In the genomic region with DNA sequence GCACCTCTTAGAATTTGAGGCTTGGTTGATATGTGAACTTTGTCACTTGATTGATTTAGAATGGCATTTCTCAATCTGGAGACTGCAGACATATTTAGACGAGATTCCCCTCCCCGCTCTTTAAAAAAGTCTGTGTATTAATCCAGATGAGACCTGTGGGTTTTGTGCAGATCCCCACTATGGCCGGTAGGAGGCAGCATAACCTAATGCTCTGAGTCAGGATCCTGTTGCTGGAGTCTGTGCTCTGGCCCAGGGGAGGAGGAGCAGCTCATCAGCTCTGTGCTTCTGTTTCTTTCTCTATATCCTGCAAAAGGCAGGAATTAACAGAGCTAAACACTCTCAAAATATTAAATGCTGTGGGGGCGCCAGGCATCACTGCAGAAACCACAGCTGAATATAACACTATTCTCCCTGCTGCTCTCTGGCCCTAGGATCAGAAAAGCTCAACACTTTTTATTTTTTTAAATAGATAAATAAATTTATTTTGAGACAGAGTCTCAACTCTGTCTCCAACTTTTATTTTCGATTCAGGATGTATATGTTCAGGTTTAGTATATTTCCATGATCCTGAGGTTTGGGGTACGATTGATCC, we compare ENCODE assay signal across 8 cellular contexts. TPM values are rescaled to one million over a fixed set of nuclear protein-coding genes. Genes with fewer than 3 reads are reported as not detected.
A peak's percentile ranks its signal among the peaks of the same experiment; 100 is the strongest.
DNase-seq lines count a peak whose midpoint lies in the region; ATAC-seq and TF ChIP-seq lines count a peak whose summit lies in the region.

No MANE protein-coding gene starts in this region.

- peak; percentile 96 for TF ChIP-seq CTCF in GM20000 (IDR thresholded peaks at IDR 0.05; ENCODE audit: extremely low read depth, missing control alignments)
- peak; percentile 99 for TF ChIP-seq CTCF in KMS-11 (conservative IDR thresholded peaks at IDR 0.05; ENCODE audit: low read depth, low read length)
- peak; percentile 84 for TF ChIP-seq CTCF in PC-9 (conservative IDR thresholded peaks at IDR 0.05)
- TF ChIP-seq CTCF in upper lobe of left lung (IDR thresholded peaks at IDR 0.05) = peak; percentile 71 to 90 (median 83)

- no peaks in the 10 kb centered on the region for H3K4me1 Mint-ChIP-seq in activated T-cell treated with anti-CD3 and anti-CD28 coated beads, Interleukin-2, amount 50 U/mL, for 4 hours (ENCODE audit: low read depth)

- no peak for TF ChIP-seq POLR2A in upper lobe of left lung (IDR thresholded peaks at IDR 0.05)

- H3K27ac ChIP-seq in KMS-11 = no peak overlapping the region
- no peak overlapping the region for H3K27ac ChIP-seq in PC-9
- H3K27ac ChIP-seq in upper lobe of left lung = no peak overlapping the region

- H3K9ac ChIP-seq in KMS-11 = no peak overlapping the region

- DNase-seq in COR-L47 (lab: John Stamatoyannopoulos, UW) = peak; percentile 53
- peak; percentile 91 for DNase-seq in GM20000 (ENCODE audit: low spot score)
- peak; percentile 41 to 66 for DNase-seq in PC-9
- peak; percentile 52 for DNase-seq in activated T-cell treated with anti-CD3 and anti-CD28 coated beads, Interleukin-2, amount 50 U/mL, for 4 hours
- peak; percentile 90 for DNase-seq in fibroblast of peridontal ligament (ENCODE audit: extremely low read depth)
- peak in 1 of 2 donors; percentile 75 for DNase-seq in upper lobe of left lung

- no peaks in the 10 kb centered on the region for H3K9me2 ChIP-seq in PC-9 (ENCODE audit: insufficient read depth)

- no peaks in the 10 kb centered on the region for H3F3A ChIP-seq in PC-9 (ENCODE audit: insufficient read depth, low read depth)

- H3K9me3 ChIP-seq in PC-9 (ENCODE audit: insufficient read depth, low read depth) (no peaks in the 10 kb centered on the region), neuron (ENCODE audit: low read length) (no peaks in the 10 kb centered on the region), upper lobe of left lung (no peaks in the 10 kb centered on the region)

- H3K79me2 ChIP-seq in KMS-11 (ENCODE audit: insufficient read depth, low read depth) = no peaks in the 10 kb centered on the region
- no peaks in the 10 kb centered on the region for H3K79me2 ChIP-seq in PC-9 (ENCODE audit: low read depth)

- no peaks in the 10 kb centered on the region for H3K27me3 ChIP-seq in KMS-11 (ENCODE audit: insufficient read depth, low read depth)
- H3K27me3 ChIP-seq in PC-9 (ENCODE audit: insufficient read depth, low read depth) = no peaks in the 10 kb centered on the region
- no peaks in the 10 kb centered on the region for H3K27me3 ChIP-seq in neuron (ENCODE audit: insufficient read depth, low read length)
- no peaks in the 10 kb centered on the region for H3K27me3 ChIP-seq in upper lobe of left lung

- H3K36me3 ChIP-seq in KMS-11 (ENCODE audit: insufficient read depth) = no peaks in the 10 kb centered on the region
- H3K36me3 ChIP-seq in PC-9 (ENCODE audit: low read depth) = no peaks in the 10 kb centered on the region
- no peaks in the 10 kb centered on the region for H3K36me3 ChIP-seq in neuron (ENCODE audit: insufficient read depth, low read length)
- H3K36me3 ChIP-seq in upper lobe of left lung = no peaks in the 10 kb centered on the region

- H3K4me1 ChIP-seq in KMS-11 (ENCODE audit: low read depth, poor library complexity, severe bottlenecking) (peaks cover 6% of the 10 kb centered on the region), PC-9 (replicated peaks; ENCODE audit: insufficient read depth) (no peaks in the 10 kb centered on the region), neuron (ENCODE audit: insufficient read depth, low read length) (peaks cover 3% of the 10 kb centered on the region), upper lobe of left lung (peaks cover 0 to 6% (median 0%) of the 10 kb centered on the region in 4 donors)

- peaks cover 3% of the 10 kb centered on the region for H3K27me3 Mint-ChIP-seq in activated T-cell treated with anti-CD3 and anti-CD28 coated beads, Interleukin-2, amount 50 U/mL, for 4 hours (ENCODE audit: low read depth)

- H3K4me3 Mint-ChIP-seq in activated T-cell treated with anti-CD3 and anti-CD28 coated beads, Interleukin-2, amount 50 U/mL, for 4 hours = no peak overlapping the region

- TF ChIP-seq EP300 in upper lobe of left lung (IDR thresholded peaks at IDR 0.05) = no peak

- no peaks in the 10 kb centered on the region for H3K9me3 Mint-ChIP-seq in activated T-cell treated with anti-CD3 and anti-CD28 coated beads, Interleukin-2, amount 50 U/mL, for 4 hours

- no peaks in the 10 kb centered on the region for H4K20me1 ChIP-seq in KMS-11 (ENCODE audit: insufficient read depth)
- no peaks in the 10 kb centered on the region for H4K20me1 ChIP-seq in PC-9 (ENCODE audit: insufficient read depth)

- ATAC-seq in activated T-cell treated with anti-CD3 and anti-CD28 coated beads, Interleukin-2, amount 50 U/mL, for 4 hours = peak; percentile 99
- ATAC-seq in upper lobe of left lung (ENCODE audit: low FRiP score in 2 of 2) = peak; percentile 93 to 95

- H3K36me3 Mint-ChIP-seq in activated T-cell treated with anti-CD3 and anti-CD28 coated beads, Interleukin-2, amount 50 U/mL, for 4 hours (ENCODE audit: insufficient read depth) = no peaks in the 10 kb centered on the region

- BruUV-seq in PC-9 (replicated peaks; lab: Mats Ljungman, UMichigan) = no TSS peak

- H3K4me2 ChIP-seq in KMS-11 (no peak overlapping the region), PC-9 (no peak overlapping the region)

- intact Hi-C loops in PC-9 (cut with micrococcal nuclease; ENCODE audit: unreplicated experiment) = loop anchor here (1.0 to 2.0 kb wide), 5 partner anchors 68 to 406 kb away; a partner anchor contains a TSS

- POLR2A ChIA-PET in PC-9 (lab: Charles Lee; ENCODE audit: unreplicated experiment) = interaction anchor here (0.6 kb wide), 2 partner anchors 166 to 270 kb away, joined by 4 to 20 read pairs; no protein-coding TSS in a partner anchor

- H2AFZ ChIP-seq in KMS-11 (ENCODE audit: low read depth) = peak overlapping the region; percentile 41; the same call in 1 of the 2 replicates
- H2AFZ ChIP-seq in PC-9 = no peak overlapping the region
- peak overlapping the region; percentile 80 for H2AFZ ChIP-seq in neuron (ENCODE audit: low read depth, low read length)

- H3K4me3 ChIP-seq in KMS-11 (IDR thresholded peaks at IDR 0.05; ENCODE audit: insufficient read depth, low read depth, low read length) (no peak overlapping the region), PC-9 (no peak overlapping the region), neuron (ENCODE audit: low read length) (no peak overlapping the region), upper lobe of left lung (no peak overlapping the region)

- WGBS in upper lobe of left lung, 2 donors = 33 to 34% methylated on average over 6 of the region's 6 CpGs

- CTCF ChIA-PET in PC-9 (lab: Charles Lee) = interaction anchor here (0.6 to 1.6 kb wide), 5 partner anchors 11 to 1793 kb away, joined by 3 to 11 read pairs (median 5); no protein-coding TSS in a partner anchor

RNA-seq across cellular contexts. Expression of a gene that starts 23.9 kb away (rescaled TPM):
- 49.9 and 63.0 TPM in 2 replicates for total RNA-seq in PC-9 (2021)
- 10 to 100 TPM; 43.4 to 56.2 (median 48.5) TPM for total RNA-seq in activated T-cell treated with anti-CD3 and anti-CD28 coated beads, Interleukin-2, amount 50 U/mL, for 4 hours
- 10 to 100 TPM in 5 of 6 donors, 1 to 10 TPM in 1; 10.0 to 41.9 (median 33.8) TPM for total RNA-seq in upper lobe of left lung
